Comparison of ENCODE assay signal across 1 cellular context in the genomic region with DNA sequence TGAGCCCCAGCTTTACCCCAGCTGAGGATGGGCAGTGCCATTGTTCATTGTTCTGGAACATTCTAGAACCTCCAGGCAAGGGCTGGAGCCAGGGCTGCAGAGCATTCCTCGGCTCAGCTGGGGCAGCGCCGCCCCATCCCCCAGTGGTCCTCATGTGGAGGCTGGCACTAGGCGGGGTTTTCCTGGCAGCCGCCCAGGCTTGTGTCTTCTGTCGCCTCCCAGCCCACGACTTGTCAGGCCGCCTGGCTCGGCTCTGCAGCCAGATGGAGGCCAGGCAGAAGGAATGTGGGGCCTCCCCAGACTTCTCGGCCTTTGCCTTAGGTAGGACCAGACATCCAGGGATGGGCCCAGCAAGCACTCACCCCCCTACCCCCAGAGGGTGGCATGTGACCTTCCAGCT.
TF ChIP-seq lines count a peak whose summit lies in the region.

A gene with protein sequence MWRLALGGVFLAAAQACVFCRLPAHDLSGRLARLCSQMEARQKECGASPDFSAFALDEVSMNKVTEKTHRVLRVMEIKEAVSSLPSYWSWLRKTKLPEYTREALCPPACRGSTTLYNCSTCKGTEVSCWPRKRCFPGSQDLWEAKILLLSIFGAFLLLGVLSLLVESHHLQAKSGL (plus strand): TSS at position 104 of the 400 bp plus-strand sequence. CDS start 49 bp downstream, at position 153.

TF ChIP-seq in SK-N-SH treated with all-trans-retinoic acid at 6 μM for 48 hours, 23 proteins besides CTCF, POLR2A, EP300 and RAD21 (continued from another document):
- TF ChIP-seq, protein P1, sequence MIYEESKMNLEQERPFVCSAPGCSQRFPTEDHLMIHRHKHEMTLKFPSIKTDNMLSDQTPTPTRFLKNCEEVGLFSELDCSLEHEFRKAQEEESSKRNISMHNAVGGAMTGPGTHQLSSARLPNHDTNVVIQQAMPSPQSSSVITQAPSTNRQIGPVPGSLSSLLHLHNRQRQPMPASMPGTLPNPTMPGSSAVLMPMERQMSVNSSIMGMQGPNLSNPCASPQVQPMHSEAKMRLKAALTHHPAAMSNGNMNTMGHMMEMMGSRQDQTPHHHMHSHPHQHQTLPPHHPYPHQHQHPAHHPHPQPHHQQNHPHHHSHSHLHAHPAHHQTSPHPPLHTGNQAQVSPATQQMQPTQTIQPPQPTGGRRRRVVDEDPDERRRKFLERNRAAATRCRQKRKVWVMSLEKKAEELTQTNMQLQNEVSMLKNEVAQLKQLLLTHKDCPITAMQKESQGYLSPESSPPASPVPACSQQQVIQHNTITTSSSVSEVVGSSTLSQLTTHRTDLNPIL (CRISPR knock-in tag; IDR thresholded peaks at IDR 0.05; ENCODE audit: low read depth), result no peak
- TF ChIP-seq POU6F1 (CRISPR knock-in tag; IDR thresholded peaks at IDR 0.05; ENCODE audit: borderline replicate concordance, low read depth), result no peak
- no peak for TF ChIP-seq OSR1 (CRISPR knock-in tag; IDR thresholded peaks at IDR 0.05)
- no peak for TF ChIP-seq CSDC2 (CRISPR knock-in tag; IDR thresholded peaks at IDR 0.05)
- no peak for TF ChIP-seq CSRNP3 (CRISPR knock-in tag; IDR thresholded peaks at IDR 0.05)
- TF ChIP-seq, protein P2, sequence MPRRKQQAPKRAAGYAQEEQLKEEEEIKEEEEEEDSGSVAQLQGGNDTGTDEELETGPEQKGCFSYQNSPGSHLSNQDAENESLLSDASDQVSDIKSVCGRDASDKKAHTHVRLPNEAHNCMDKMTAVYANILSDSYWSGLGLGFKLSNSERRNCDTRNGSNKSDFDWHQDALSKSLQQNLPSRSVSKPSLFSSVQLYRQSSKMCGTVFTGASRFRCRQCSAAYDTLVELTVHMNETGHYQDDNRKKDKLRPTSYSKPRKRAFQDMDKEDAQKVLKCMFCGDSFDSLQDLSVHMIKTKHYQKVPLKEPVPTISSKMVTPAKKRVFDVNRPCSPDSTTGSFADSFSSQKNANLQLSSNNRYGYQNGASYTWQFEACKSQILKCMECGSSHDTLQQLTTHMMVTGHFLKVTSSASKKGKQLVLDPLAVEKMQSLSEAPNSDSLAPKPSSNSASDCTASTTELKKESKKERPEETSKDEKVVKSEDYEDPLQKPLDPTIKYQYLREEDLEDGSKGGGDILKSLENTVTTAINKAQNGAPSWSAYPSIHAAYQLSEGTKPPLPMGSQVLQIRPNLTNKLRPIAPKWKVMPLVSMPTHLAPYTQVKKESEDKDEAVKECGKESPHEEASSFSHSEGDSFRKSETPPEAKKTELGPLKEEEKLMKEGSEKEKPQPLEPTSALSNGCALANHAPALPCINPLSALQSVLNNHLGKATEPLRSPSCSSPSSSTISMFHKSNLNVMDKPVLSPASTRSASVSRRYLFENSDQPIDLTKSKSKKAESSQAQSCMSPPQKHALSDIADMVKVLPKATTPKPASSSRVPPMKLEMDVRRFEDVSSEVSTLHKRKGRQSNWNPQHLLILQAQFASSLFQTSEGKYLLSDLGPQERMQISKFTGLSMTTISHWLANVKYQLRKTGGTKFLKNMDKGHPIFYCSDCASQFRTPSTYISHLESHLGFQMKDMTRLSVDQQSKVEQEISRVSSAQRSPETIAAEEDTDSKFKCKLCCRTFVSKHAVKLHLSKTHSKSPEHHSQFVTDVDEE (CRISPR knock-in tag; IDR thresholded peaks at IDR 0.05), result no peak
TF ChIP-seq in SK-N-SH treated with all-trans-retinoic acid at 6 μM for 48 hours: peak in this region for 0.
